In genomic region chr19:10363789-10364281, GRCh38 we compare ENCODE assay signal across 21 cellular contexts. TPM values are rescaled to one million over a fixed set of nuclear protein-coding genes. Genes with fewer than 3 reads are reported as not detected.
DNase-seq lines count a peak whose midpoint lies in the region; ATAC-seq and TF ChIP-seq lines count a peak whose summit lies in the region.
"Had no signal": no experiment of that assay in that cellular context is flagged by ENCODE, and none has a peak within 500 bp of the region (broad histone marks: within the 10 kb centered on the region; RNA-seq: fewer than 3 reads in every experiment).

No MANE protein-coding gene starts in this region.

- peaks cover 54% of the 10 kb centered on the region for H3K36me3 Mint-ChIP-seq in endodermal cell (ENCODE audit: low read depth)
- peaks cover 32% of the 10 kb centered on the region for H3K36me3 Mint-ChIP-seq in GM23338 (ENCODE audit: low read depth)

- H3F3A ChIP-seq in GM23338 (replicated peaks; ENCODE audit: low read depth), result no peaks in the 10 kb centered on the region

- H3K9ac ChIP-seq in endodermal cell (ENCODE audit: extremely low read depth, low read length, poor library complexity, severe bottlenecking), result no peak overlapping the region

- H3K36me3 ChIP-seq in endodermal cell (ENCODE audit: control insufficient read depth, insufficient read depth, low read length) (peaks cover 29% of the 10 kb centered on the region), GM23338 (ENCODE audit: insufficient read depth) (no peaks in the 10 kb centered on the region; the same call in 1 of the 2 replicates)

- H3K9me2 ChIP-seq in GM23338 (ENCODE audit: insufficient read depth), result no peaks in the 10 kb centered on the region

- 0 out of 2 replicates have a peak, but pooled peaks cover 3% of the 10 kb centered on the region for H4K20me1 ChIP-seq in GM23338 (replicated peaks; ENCODE audit: insufficient read depth)

- H3K79me2 ChIP-seq in GM23338 (replicated peaks; ENCODE audit: insufficient read depth), result no peaks in the 10 kb centered on the region

- no peaks in the 10 kb centered on the region for H3K27me3 Mint-ChIP-seq in stimulated activated naive CD8-positive, alpha-beta T cell treated with anti-CD3 and anti-CD28 coated beads, Interleukin-15, amount 100 ng/mL, for 72 hours
- H3K27me3 Mint-ChIP-seq in endodermal cell (ENCODE audit: insufficient read depth) (no peaks in the 10 kb centered on the region), GM23338 (ENCODE audit: insufficient read depth, low read depth, poor library complexity) (peaks cover 4% of the 10 kb centered on the region)
- H3K27me3 Mint-ChIP-seq: CD4-positive, alpha-beta T cell had no signal

- DNase-seq in stimulated activated naive CD8-positive, alpha-beta T cell treated with anti-CD3 and anti-CD28 coated beads, Interleukin-15, Interleukin-2, amounts not matched to agents 100 U/mL and 50 U/mL, for 24 hours, result no peak
- no peak for DNase-seq in stimulated activated naive CD8-positive, alpha-beta T cell treated with anti-CD3 and anti-CD28 coated beads, Interleukin-15, amount 100 ng/mL, for 72 hours
- DNase-seq in RWPE1 (ENCODE audit: low spot score) (no peak), iris pigment epithelial cell (ENCODE audit: low read depth) (peak; percentile 41), cerebellum (ENCODE audit: low spot score) (no peak), endodermal cell (no peak), GM23338 (ENCODE audit: low spot score) (no peak)
- DNase-seq: activated CD8-positive, alpha-beta memory T cell treated with anti-CD3 and anti-CD28 coated beads for 24 hours; CD4-positive, alpha-beta T cell; DMS153; erythroblast; gastrocnemius medialis; left colon; MM.1S; NCI-H1694; NCI-H748 treated with DMSO at 0.1 percent for 48 hours had no signal

- H2AFZ ChIP-seq in GM23338, result no peak overlapping the region

- no peak overlapping the region for H3K4me3 ChIP-seq in endodermal cell (ENCODE audit: low read length)
- no peak overlapping the region for H3K4me3 ChIP-seq in GM23338
- H3K4me3 ChIP-seq: gastrocnemius medialis, suprapubic skin had no signal

- TF ChIP-seq CTCF in RWPE1 (conservative IDR thresholded peaks at IDR 0.05; ENCODE audit: low read depth) (no peak), endodermal cell (conservative IDR thresholded peaks at IDR 0.05) (no peak), GM23338 (conservative IDR thresholded peaks at IDR 0.05; ENCODE audit: low read depth in 2 of 2) (no peak)

- ATAC-seq in stimulated activated naive CD8-positive, alpha-beta T cell treated with anti-CD3 and anti-CD28 coated beads, Interleukin-15, Interleukin-2, amounts not matched to agents 100 U/mL and 50 U/mL, for 24 hours, result peak; percentile 37
- ATAC-seq in stimulated activated naive CD8-positive, alpha-beta T cell treated with anti-CD3 and anti-CD28 coated beads, Interleukin-15, amount 100 ng/mL, for 72 hours, result no peak
- ATAC-seq in GM23338 (no peak), HG03439 (IDR thresholded peaks at IDR 0.05; ENCODE audit: unreplicated experiment) (no peak)
- ATAC-seq: gastrocnemius medialis, left colon, WTC11 had no signal

- no peak overlapping the region for H3K4me2 ChIP-seq in GM23338

- 0 out of 2 replicates have a peak overlapping the region, but pooled peaks have one; percentile 2 for H3K27ac ChIP-seq in RWPE1
- H3K27ac ChIP-seq in endodermal cell (ENCODE audit: low read depth, low read length), result no peak overlapping the region
- H3K27ac ChIP-seq in GM23338 (ENCODE audit: low read depth), result no peak overlapping the region
- H3K27ac ChIP-seq: gastrocnemius medialis, suprapubic skin had no signal

- H3K9me3 Mint-ChIP-seq in stimulated activated naive CD8-positive, alpha-beta T cell treated with anti-CD3 and anti-CD28 coated beads, Interleukin-15, amount 100 ng/mL, for 72 hours, result no peaks in the 10 kb centered on the region
- H3K9me3 Mint-ChIP-seq in endodermal cell (no peaks in the 10 kb centered on the region), GM23338 (no peaks in the 10 kb centered on the region; the same call in 2 of the 3 replicates)
- H3K9me3 Mint-ChIP-seq: CD4-positive, alpha-beta T cell; neural crest cell; T-helper 2 cell treated with Interferon-gamma antibody and Interleukin-4, amounts not matched to agents 5 μg/mL and 100 μg/mL, for 36 hours; WTC11 had no signal

- H3K4me1 ChIP-seq in endodermal cell (ENCODE audit: control insufficient read depth, insufficient read depth, low read length), result no peaks in the 10 kb centered on the region
- no peaks in the 10 kb centered on the region for H3K4me1 ChIP-seq in GM23338 (ENCODE audit: insufficient read depth)
- H3K4me1 ChIP-seq: gastrocnemius medialis, suprapubic skin had no signal

- WGBS in endodermal cell (ENCODE audit: insufficient coverage in 1 of 2, insufficient read length in 1 of 2), 2 experiments, result 83 to 93% methylated on average over 12 of the region's 12 CpGs

- POLR2A ChIA-PET in RWPE1 (lab: Yijun Ruan, JAX; ENCODE audit: low non-redundant PET), result no interaction called here

- peaks cover 11% of the 10 kb centered on the region for H3K4me1 Mint-ChIP-seq in stimulated activated naive CD8-positive, alpha-beta T cell treated with anti-CD3 and anti-CD28 coated beads, Interleukin-15, amount 100 ng/mL, for 72 hours
- H3K4me1 Mint-ChIP-seq in endodermal cell (no peaks in the 10 kb centered on the region), GM23338 (no peaks in the 10 kb centered on the region)
- H3K4me1 Mint-ChIP-seq: neural crest cell, WTC11 had no signal

- H3K27ac Mint-ChIP-seq in stimulated activated naive CD8-positive, alpha-beta T cell treated with anti-CD3 and anti-CD28 coated beads, Interleukin-15, amount 100 ng/mL, for 72 hours, result no peak overlapping the region
- H3K27ac Mint-ChIP-seq in endodermal cell, result no peak overlapping the region
- H3K27ac Mint-ChIP-seq in GM23338, result no peak overlapping the region
- H3K27ac Mint-ChIP-seq: CD4-positive, alpha-beta T cell; T-helper 2 cell treated with Interferon-gamma antibody and Interleukin-4, amounts not matched to agents 5 μg/mL and 100 μg/mL, for 36 hours; WTC11 had no signal

- CTCF ChIA-PET in RWPE1 (lab: Yijun Ruan, JAX), result interaction anchor here (0.6 kb wide), 1 partner anchor 30 kb away, joined by 3 read pairs; no protein-coding TSS in a partner anchor

- H3K4me3 Mint-ChIP-seq in stimulated activated naive CD8-positive, alpha-beta T cell treated with anti-CD3 and anti-CD28 coated beads, Interleukin-15, amount 100 ng/mL, for 72 hours, result no peak overlapping the region
- H3K4me3 Mint-ChIP-seq in endodermal cell (no peak overlapping the region), GM23338 (no peak overlapping the region)
- H3K4me3 Mint-ChIP-seq: CD4-positive, alpha-beta T cell; neural crest cell; T-helper 2 cell treated with Interferon-gamma antibody and Interleukin-4, amounts not matched to agents 5 μg/mL and 100 μg/mL, for 36 hours; WTC11 had no signal

- no peaks in the 10 kb centered on the region for H3K27me3 ChIP-seq in endodermal cell (ENCODE audit: control insufficient read depth, insufficient read depth, low read length, poor library complexity, severe bottlenecking)
- no peaks in the 10 kb centered on the region for H3K27me3 ChIP-seq in GM23338 (ENCODE audit: insufficient read depth)
- H3K27me3 ChIP-seq: gastrocnemius medialis, suprapubic skin had no signal

- H3K9me3 ChIP-seq in endodermal cell (ENCODE audit: control insufficient read depth, low read length), result no peaks in the 10 kb centered on the region
- H3K9me3 ChIP-seq: gastrocnemius medialis, suprapubic skin had no signal

TF ChIP-seq in GM23338, 12 proteins besides CTCF, POLR2A, EP300 and RAD21 (continues in another document):
- TF ChIP-seq ETS1 (IDR thresholded peaks at IDR 0.05) (no peak), ZNF331 (CRISPR knock-in tag; IDR thresholded peaks at IDR 0.05; ENCODE audit: low read depth) (no peak), NANOG (IDR thresholded peaks at IDR 0.05; ENCODE audit: borderline replicate concordance) (no peak)

RNA-seq across cellular contexts. Expression of gene TYK2, which starts 16.5 kb away (rescaled TPM):
- 42.8 TPM for total RNA-seq in cerebellum
- total RNA-seq in endodermal cell, result 10 to 100 TPM; 63.5 to 65.8 TPM
- 62.4 TPM for polyA plus RNA-seq in endodermal cell (2013, experiment 1 of 2)
- 59.1 TPM for polyA plus RNA-seq in endodermal cell (2013, experiment 2 of 2)
- total RNA-seq in GM23338 (2014; rRNA removed; shearing (Covaris generic)), result 22.2 and 29.1 TPM in 2 replicates
- 30.7 and 35.9 TPM in 2 replicates for polyA plus RNA-seq in GM23338 (2016; fragmentation: Nextera tagmentation; extraction: Ambion mirVana)

RNA-seq across cellular contexts. Expression of gene ICAM3, which starts 24.4 kb away (rescaled TPM):
- 1.1 TPM for total RNA-seq in cerebellum
- total RNA-seq in endodermal cell, result 10 to 100 TPM in 1 of 2 donors, 1 to 10 TPM in 1; 2.7 to 13.7 TPM
- 4.0 TPM for polyA plus RNA-seq in endodermal cell (2013, experiment 1 of 2)
- 3.4 TPM for polyA plus RNA-seq in endodermal cell (2013, experiment 2 of 2)
- total RNA-seq in GM23338 (2014; rRNA removed; shearing (Covaris generic)), result 9.6 TPM in 2 replicates
- 14.7 and 19.2 TPM in 2 replicates for polyA plus RNA-seq in GM23338 (2016; fragmentation: Nextera tagmentation; extraction: Ambion mirVana)

RNA-seq across cellular contexts. Expression of gene RAVER1, which starts 30.5 kb away (rescaled TPM):
- total RNA-seq in cerebellum, result 6.4 TPM
- total RNA-seq in endodermal cell, result 10 to 100 TPM; 53.1 to 64.7 TPM
- polyA plus RNA-seq in endodermal cell (2013, experiment 1 of 2), result 39.1 TPM
- 34.4 TPM for polyA plus RNA-seq in endodermal cell (2013, experiment 2 of 2)
- 88.3 and 96.7 TPM in 2 replicates for total RNA-seq in GM23338 (2014; rRNA removed; shearing (Covaris generic))
- polyA plus RNA-seq in GM23338 (2016; fragmentation: Nextera tagmentation; extraction: Ambion mirVana), result 23.6 and 25.5 TPM in 2 replicates

RNA-seq across cellular contexts. Expression of gene CDC37, which starts 39.5 kb away (rescaled TPM):
- total RNA-seq in cerebellum, result 41.6 TPM
- total RNA-seq in endodermal cell, result 100 to 1,000 TPM; 148 to 172 TPM
- 160 TPM for polyA plus RNA-seq in endodermal cell (2013, experiment 1 of 2)
- polyA plus RNA-seq in endodermal cell (2013, experiment 2 of 2), result 155 TPM
- 163 and 183 TPM in 2 replicates for total RNA-seq in GM23338 (2014; rRNA removed; shearing (Covaris generic))
- polyA plus RNA-seq in GM23338 (2016; fragmentation: Nextera tagmentation; extraction: Ambion mirVana), result 270 and 280 TPM in 2 replicates

RNA-seq across cellular contexts. Expression of gene FDX2, which starts 48.0 kb away (rescaled TPM):
- total RNA-seq in cerebellum, result 13.2 TPM
- 10 to 100 TPM; 23.2 to 25.9 TPM for total RNA-seq in endodermal cell
- polyA plus RNA-seq in endodermal cell (2013, experiment 1 of 2), result 15.9 TPM
- 14.1 TPM for polyA plus RNA-seq in endodermal cell (2013, experiment 2 of 2)
- total RNA-seq in GM23338 (2014; rRNA removed; shearing (Covaris generic)), result 27.3 and 28.7 TPM in 2 replicates
- 29.7 and 35.0 TPM in 2 replicates for polyA plus RNA-seq in GM23338 (2016; fragmentation: Nextera tagmentation; extraction: Ambion mirVana)
